ENCODE assay signal across 8 cellular contexts in genomic region chr17:75909812-75910274, GRCh38. TPM values are rescaled to one million over a fixed set of nuclear protein-coding genes. Genes with fewer than 3 reads are reported as not detected.
DNase-seq lines count a peak whose midpoint lies in the region; ATAC-seq and TF ChIP-seq lines count a peak whose summit lies in the region.

No MANE protein-coding gene starts in this region.

- DNase-seq in Right ventricle myocardium inferior (ENCODE audit: missing footprints) (no peak), left ventricle myocardium inferior (no peak), NCI-H69 (lab: John Stamatoyannopoulos, UW) (peak; percentile 96), upper lobe of right lung (peak; percentile 65), H4 (ENCODE audit: low spot score) (no peak)
- DNase-seq in activated T-cell treated with anti-CD3 and anti-CD28 coated beads, Interleukin-2, amount 50 U/mL, for 48 hours, result no peak

- peak; percentile 14 for ATAC-seq in Right ventricle myocardium inferior
- ATAC-seq in upper lobe of right lung, result no peak
- ATAC-seq in HG02610 (IDR thresholded peaks at IDR 0.05; ENCODE audit: unreplicated experiment), result no peak

- TF ChIP-seq CTCF in left ventricle myocardium inferior (IDR thresholded peaks at IDR 0.05; ENCODE audit: borderline replicate concordance), result no peak
- no peak for TF ChIP-seq CTCF in upper lobe of right lung (IDR thresholded peaks at IDR 0.05)

- WGBS in esophagus, 2 donors, result 42 to 59% methylated on average over 11 of the region's 11 CpGs

- H3K27me3 ChIP-seq in left ventricle myocardium inferior (ENCODE audit: low read depth) (no peaks in the 10 kb centered on the region), esophagus (ENCODE audit: control insufficient read depth in 1 of 2, insufficient read depth in 2 of 2, low read length in 2 of 2) (no peaks in the 10 kb centered on the region), upper lobe of right lung (no peaks in the 10 kb centered on the region)

- H3K9me3 ChIP-seq in left ventricle myocardium inferior (replicated peaks), result no peaks in the 10 kb centered on the region
- no peaks in the 10 kb centered on the region for H3K9me3 ChIP-seq in esophagus (ENCODE audit: control insufficient read depth in 2 of 2, insufficient read depth in 1 of 2, low read depth in 1 of 2, low read length in 1 of 2)
- H3K9me3 ChIP-seq in upper lobe of right lung, result no peaks in the 10 kb centered on the region

- H3K4me3 ChIP-seq in left ventricle myocardium inferior (no peak overlapping the region), esophagus (ENCODE audit: low read depth in 1 of 2, low read length in 2 of 2) (no peak overlapping the region), upper lobe of right lung (no peak overlapping the region)

- peaks cover 25% of the 10 kb centered on the region for H3K4me1 ChIP-seq in left ventricle myocardium inferior
- H3K4me1 ChIP-seq in esophagus (ENCODE audit: control insufficient read depth in 2 of 2, insufficient read depth in 2 of 2, low read length in 1 of 2), result peaks cover 2 to 18% of the 10 kb centered on the region in 2 donors
- H3K4me1 ChIP-seq in upper lobe of right lung, result peaks cover 8% of the 10 kb centered on the region

- intact Hi-C loops in Right ventricle myocardium inferior (cut with DNase I) (no loop called here), left ventricle myocardium inferior (cut with micrococcal nuclease) (loop anchor here (5.0 kb wide), 1 partner anchor 97 kb away; no protein-coding TSS in a partner anchor), upper lobe of right lung (cut with DNase I) (loop anchor here (5.0 kb wide), 1 partner anchor 97 kb away; no protein-coding TSS in a partner anchor)

- H3K36me3 ChIP-seq in left ventricle myocardium inferior, result peaks cover 12% of the 10 kb centered on the region
- peaks cover 0 to 7% of the 10 kb centered on the region in 2 donors for H3K36me3 ChIP-seq in esophagus (ENCODE audit: control insufficient read depth in 2 of 2, insufficient read depth in 2 of 2, low read length in 1 of 2)
- no peaks in the 10 kb centered on the region for H3K36me3 ChIP-seq in upper lobe of right lung

- H3K27ac ChIP-seq in left ventricle myocardium inferior (replicated peaks), result no peak overlapping the region
- H3K27ac ChIP-seq in esophagus (ENCODE audit: low read depth in 2 of 2, low read length in 1 of 2), result peak overlapping the region; percentile 67 to 83
- peak overlapping the region; percentile 0 for H3K27ac ChIP-seq in upper lobe of right lung

RNA-seq across cellular contexts. Expression of gene MRPL38, which starts 5.2 kb away (rescaled TPM):
- total RNA-seq in Right ventricle myocardium inferior (115 TPM), left ventricle myocardium inferior (104 TPM), upper lobe of right lung (85.5 TPM)
- 10 to 100 TPM; 51.7 to 65.8 TPM for polyA plus RNA-seq in esophagus
- total RNA-seq in H4 (2014; rRNA removed; shearing (Covaris generic)), result 39.1 and 54.0 TPM in 2 replicates

RNA-seq across cellular contexts. Expression of gene TRIM65, which starts 13.1 kb away (rescaled TPM):
- total RNA-seq in Right ventricle myocardium inferior (11.3 TPM), left ventricle myocardium inferior (10.2 TPM), upper lobe of right lung (28.7 TPM)
- polyA plus RNA-seq in esophagus, result 10 to 100 TPM in 1 of 2 donors, 1 to 10 TPM in 1; 9.8 to 19.8 TPM
- 8.4 and 10.5 TPM in 2 replicates for total RNA-seq in H4 (2014; rRNA removed; shearing (Covaris generic))

RNA-seq across cellular contexts. Expression of gene FBF1, which starts 31.0 kb away (rescaled TPM):
- total RNA-seq in Right ventricle myocardium inferior, result 3.5 TPM
- 2.8 TPM for total RNA-seq in left ventricle myocardium inferior
- polyA plus RNA-seq in esophagus, result 10 to 100 TPM in 1 of 2 donors, 1 to 10 TPM in 1; 8.7 to 33.7 TPM
- total RNA-seq in upper lobe of right lung, result 11.3 TPM
- 11.2 and 11.8 TPM in 2 replicates for total RNA-seq in H4 (2014; rRNA removed; shearing (Covaris generic))

RNA-seq across cellular contexts. Expression of gene TRIM47, which starts 31.5 kb away (rescaled TPM):
- total RNA-seq in Right ventricle myocardium inferior (39.4 TPM), left ventricle myocardium inferior (27.5 TPM), upper lobe of right lung (31.0 TPM)
- 10 to 100 TPM; 20.4 to 21.7 TPM for polyA plus RNA-seq in esophagus
- total RNA-seq in H4 (2014; rRNA removed; shearing (Covaris generic)), result 12.9 and 13.5 TPM in 2 replicates

RNA-seq across cellular contexts. Expression of gene WBP2, which starts 54.7 kb away (rescaled TPM):
- total RNA-seq in Right ventricle myocardium inferior (151 TPM), left ventricle myocardium inferior (144 TPM), upper lobe of right lung (156 TPM)
- polyA plus RNA-seq in esophagus, result 10 to 100 TPM; 65.1 to 65.9 TPM
- total RNA-seq in H4 (2014; rRNA removed; shearing (Covaris generic)), result 14.8 and 26.3 TPM in 2 replicates

Comparison
In these comparisons a context has a peak if more than half of its experiments do, and no peak if none do; other contexts are left out.
1. DNase-seq: peak in NCI-H69 (single experiment) and upper lobe of right lung (single experiment); none in Right ventricle myocardium inferior (single experiment), left ventricle myocardium inferior (single experiment), activated T-cell treated with anti-CD3 and anti-CD28 coated beads, Interleukin-2, amount 50 U/mL, for 48 hours (0 of 2) and H4 (single experiment).